In genomic region chr4:113173865-113174264, GRCh38 we compare ENCODE assay signal across 18 cellular contexts.
DNase-seq lines count a peak whose midpoint lies in the region; ATAC-seq and TF ChIP-seq lines count a peak whose summit lies in the region.
"Had no signal": no experiment of that assay in that cellular context is flagged by ENCODE, and none has a peak within 500 bp of the region (broad histone marks: within the 10 kb centered on the region; RNA-seq: fewer than 3 reads in every experiment).

No MANE protein-coding gene starts in this region.

- peaks cover 64% of the 10 kb centered on the region for H4K20me1 ChIP-seq in neural progenitor cell (ENCODE audit: low read depth)

- H3K27ac ChIP-seq in neural progenitor cell, result peak overlapping the region; percentile 72
- no peak overlapping the region for H3K27ac ChIP-seq in uterus
- H3K27ac ChIP-seq: GM23248 had no signal

- H2AFZ ChIP-seq in neural progenitor cell (replicated peaks), result no peak overlapping the region
- H2AFZ ChIP-seq: GM23248 had no signal

- in situ Hi-C loops in GM13976 (cut with MboI; ENCODE audit: low sequenced_read_pairs, unreplicated experiment), result no loop called here

- H3K9me3 Mint-ChIP-seq in neural progenitor cell, result no peaks in the 10 kb centered on the region

- no peak for TF ChIP-seq POLR2A in uterus (IDR thresholded peaks at IDR 0.05)

- H3K36me3 Mint-ChIP-seq in neural progenitor cell, result no peaks in the 10 kb centered on the region

- H3K4me3 ChIP-seq in neural progenitor cell, result no peak overlapping the region
- no peak overlapping the region for H3K4me3 ChIP-seq in uterus
- H3K4me3 ChIP-seq: GM23248 had no signal

- intact Hi-C loops in uterus (cut with DNase I; ENCODE audit: low total_unique reads), result no loop called here

- H3K4me1 ChIP-seq in neural progenitor cell, result peaks cover 42% of the 10 kb centered on the region
- H3K4me1 ChIP-seq in uterus, result no peaks in the 10 kb centered on the region

- H3K4me1 Mint-ChIP-seq in neural progenitor cell, result peaks cover 16% of the 10 kb centered on the region

- ATAC-seq in HG03442 (IDR thresholded peaks at IDR 0.05; ENCODE audit: unreplicated experiment) (peak; percentile 81), GM21619 (IDR thresholded peaks at IDR 0.05; ENCODE audit: unreplicated experiment) (no peak), GM21825 (IDR thresholded peaks at IDR 0.05; ENCODE audit: unreplicated experiment) (no peak)
- ATAC-seq: Panc1 had no signal

- H3K9me3 ChIP-seq in neural progenitor cell (ENCODE audit: low read depth) (no peaks in the 10 kb centered on the region), uterus (no peaks in the 10 kb centered on the region)

- H3K4me2 ChIP-seq in neural progenitor cell, result no peak overlapping the region

- no peak overlapping the region for H3K9ac ChIP-seq in neural progenitor cell
- H3K9ac ChIP-seq: GM23248 had no signal

- TF ChIP-seq CTCF in GM13976 (IDR thresholded peaks at IDR 0.05; ENCODE audit: borderline replicate concordance, control extremely low read depth, extremely low read depth, insufficient read depth, missing control alignments), result no peak
- no peak for TF ChIP-seq CTCF in GM20000 (IDR thresholded peaks at IDR 0.05; ENCODE audit: extremely low read depth, missing control alignments)
- TF ChIP-seq CTCF in neural progenitor cell (IDR thresholded peaks at IDR 0.05), result no peak
- no peak for TF ChIP-seq CTCF in uterus (IDR thresholded peaks at IDR 0.05)

- no peak overlapping the region for H3K27ac Mint-ChIP-seq in neural progenitor cell

- H3K27me3 Mint-ChIP-seq in neural progenitor cell (ENCODE audit: insufficient read depth, low read depth), result no peaks in the 10 kb centered on the region

- H3K4me3 Mint-ChIP-seq in neural progenitor cell, result no peak overlapping the region

- DNase-seq in GM13976 (ENCODE audit: low spot score), result peak; percentile 29
- peak; percentile 17 for DNase-seq in GM20000 (ENCODE audit: low spot score)
- DNase-seq in neural progenitor cell (ENCODE audit: low spot score), result peak; percentile 8
- no peak for DNase-seq in uterus
- DNase-seq in activated effector memory CD4-positive, alpha-beta T cell treated with Interleukin-2 at 50 U/mL for 16 hours, result no peak
- DNase-seq: C1 segment of cervical spinal cord, GF-D8, GM23248, HCEC 1CT, NCI-H1092, NCI-H146, NCI-H2081, NCI-H510A, SW 1271 had no signal

- H3K36me3 ChIP-seq in neural progenitor cell, result no peaks in the 10 kb centered on the region
- no peaks in the 10 kb centered on the region for H3K36me3 ChIP-seq in uterus

- H3F3A ChIP-seq in neural progenitor cell (ENCODE audit: low read depth), result peaks cover 3% of the 10 kb centered on the region

- H3K79me2 ChIP-seq in neural progenitor cell (ENCODE audit: low read depth), result peaks cover 12% of the 10 kb centered on the region

- H3K27me3 ChIP-seq in neural progenitor cell (no peaks in the 10 kb centered on the region), uterus (peaks cover 0 to 3% of the 10 kb centered on the region in 2 donors)

Comparison
In these comparisons a context has a peak if more than half of its experiments do, and no peak if none do; other contexts are left out.
1. DNase-seq: peak in GM13976 (single experiment), GM20000 (single experiment) and neural progenitor cell (single experiment); none in uterus (0 of 2) and activated effector memory CD4-positive, alpha-beta T cell treated with Interleukin-2 at 50 U/mL for 16 hours (single experiment).